18 cellular contexts compared by ENCODE assay signal in the genomic region with DNA sequence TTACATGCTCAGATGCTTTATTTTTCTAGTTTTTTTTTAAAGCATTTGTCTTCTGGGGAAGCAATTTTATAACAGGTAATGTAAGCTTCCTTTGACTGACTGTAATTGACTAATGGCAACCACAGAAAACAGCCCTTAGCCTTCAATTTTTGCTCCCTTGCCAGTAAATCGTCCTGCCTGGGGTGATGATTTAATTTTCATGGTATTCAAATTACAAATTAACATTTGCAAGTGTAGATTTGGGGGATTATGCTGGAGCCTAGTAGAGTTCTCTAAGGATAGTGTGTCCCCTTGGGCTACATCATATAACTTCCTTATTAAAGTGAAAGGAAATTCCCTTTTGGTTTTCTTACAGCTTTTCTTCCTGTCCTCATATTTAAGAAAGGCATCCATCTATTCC. TPM values are rescaled to one million over a fixed set of nuclear protein-coding genes. Genes with fewer than 3 reads are reported as not detected.
DNase-seq lines count a peak whose midpoint lies in the region; TF ChIP-seq lines count a peak whose summit lies in the region.
"Had no signal": no experiment of that assay in that cellular context is flagged by ENCODE, and none has a peak within 500 bp of the region (broad histone marks: within the 10 kb centered on the region; RNA-seq: fewer than 3 reads in every experiment).

No MANE protein-coding gene starts in this region.

- no peaks in the 10 kb centered on the region for H3K79me2 ChIP-seq in osteoblast (ENCODE audit: insufficient read depth, low read length)

- H2AFZ ChIP-seq in osteoblast (ENCODE audit: low read length), result no peak overlapping the region

- H3K9ac ChIP-seq in SK-N-MC (ENCODE audit: insufficient read length), result no peak overlapping the region

- H4K20me1 ChIP-seq in osteoblast (ENCODE audit: insufficient read depth, low read length), result no peaks in the 10 kb centered on the region

- H3K9me3 ChIP-seq in SK-N-MC (ENCODE audit: low read depth, low read length), result no peaks in the 10 kb centered on the region
- H3K9me3 ChIP-seq in osteoblast (ENCODE audit: low read depth, low read length), result no peaks in the 10 kb centered on the region
- H3K9me3 ChIP-seq: adrenal gland, mucosa of descending colon had no signal

- DNase-seq in NCI-H2081 (lab: John Stamatoyannopoulos, UW), result peak; percentile 15 to 65
- DNase-seq in NCI-H2081 treated with DMSO at 0.1 percent for 48 hours (lab: John Stamatoyannopoulos, UW), result no peak
- DNase-seq in HS-5 (ENCODE audit: low read depth), result peak; percentile 4
- DNase-seq in SK-N-MC (ENCODE audit: low read depth, low spot score), result peak; percentile 98
- DNase-seq in osteoblast (ENCODE audit: insufficient read length, low spot score, missing footprints), result no peak
- DNase-seq in activated CD4-positive, CD25-positive, alpha-beta regulatory T cell treated with anti-CD3 and anti-CD28 coated beads, Interleukin-2, amount 50 U/mL, for 72 hours, result no peak
- DNase-seq in DMS79 treated with DMSO at 0.1 percent for 48 hours (lab: John Stamatoyannopoulos, UW), result no peak
- no peak for DNase-seq in activated naive CD4-positive, alpha-beta T cell (lab: John Stamatoyannopoulos, UW)
- DNase-seq: activated CD4-positive, alpha-beta T cell treated with anti-CD3 and anti-CD28 coated beads for 1 hour; CD4-positive, CD25-positive, alpha-beta regulatory T cell; foreskin fibroblast; left cardiac atrium; mucosa of descending colon; NCI-H2171 treated with DMSO at 0.1 percent for 48 hours; NCI-H82 had no signal

- H3K4me2 ChIP-seq in osteoblast (ENCODE audit: insufficient read depth, low read length), result peak overlapping the region; percentile 24

- TF ChIP-seq CTCF in osteoblast (IDR thresholded peaks at IDR 0.05; ENCODE audit: extremely low read depth, low read depth, low read length), result no peak

- H3K27ac ChIP-seq in SK-N-MC (peak overlapping the region; percentile 39; the same call in 1 of the 2 replicates), osteoblast (ENCODE audit: low read depth, low read length) (no peak overlapping the region)
- H3K27ac ChIP-seq: adrenal gland, RWPE1 had no signal

- H3K36me3 ChIP-seq in SK-N-MC (ENCODE audit: insufficient read depth, low read length) (no peaks in the 10 kb centered on the region), osteoblast (ENCODE audit: insufficient read depth, low read length) (no peaks in the 10 kb centered on the region)
- H3K36me3 ChIP-seq: adrenal gland had no signal

- peaks cover 11% of the 10 kb centered on the region for H3K4me1 ChIP-seq in osteoblast (ENCODE audit: insufficient read depth, low read length)
- H3K4me1 ChIP-seq: adrenal gland had no signal

- H3K27me3 ChIP-seq in osteoblast (ENCODE audit: insufficient read depth, low read length), result no peaks in the 10 kb centered on the region
- H3K27me3 ChIP-seq: adrenal gland had no signal

- H3K4me3 ChIP-seq in SK-N-MC, result peak overlapping the region; percentile 15; the same call in 1 of the 2 replicates
- H3K4me3 ChIP-seq in osteoblast (ENCODE audit: insufficient read depth, low read length), result no peak overlapping the region
- H3K4me3 ChIP-seq: adrenal gland, GM12878, mucosa of descending colon had no signal

RNA-seq across cellular contexts. Expression of a gene that starts 36.1 kb away (rescaled TPM):
- 11.2 and 21.7 TPM in 2 replicates for total RNA-seq in osteoblast

Comparison
In these comparisons a context has a peak if more than half of its experiments do, and no peak if none do; other contexts are left out.
1. DNase-seq: peak in NCI-H2081 (2 of 2), HS-5 (single experiment) and SK-N-MC (single experiment); none in NCI-H2081 treated with DMSO at 0.1 percent for 48 hours (single experiment), osteoblast (single experiment), activated CD4-positive, CD25-positive, alpha-beta regulatory T cell treated with anti-CD3 and anti-CD28 coated beads, Interleukin-2, amount 50 U/mL, for 72 hours (single experiment), DMS79 treated with DMSO at 0.1 percent for 48 hours (single experiment) and activated naive CD4-positive, alpha-beta T cell (0 of 4).